12 cellular contexts compared by ENCODE assay signal in genomic region chr13:26867451-26868067, GRCh38.
DNase-seq lines count a peak whose midpoint lies in the region; ATAC-seq and TF ChIP-seq lines count a peak whose summit lies in the region.
"Had no signal": no experiment of that assay in that cellular context is flagged by ENCODE, and none has a peak within 500 bp of the region (broad histone marks: within the 10 kb centered on the region; RNA-seq: fewer than 3 reads in every experiment).

No MANE protein-coding gene starts in this region.

- H3K36me3 ChIP-seq in hepatocyte (replicated peaks; ENCODE audit: insufficient read depth, low read depth) (no peaks in the 10 kb centered on the region), sigmoid colon (no peaks in the 10 kb centered on the region)

- no peak for TF ChIP-seq POLR2A in sigmoid colon (IDR thresholded peaks at IDR 0.05)

- DNase-seq in AG20443 (ENCODE audit: low spot score) (peak; percentile 64), HEK293T (ENCODE audit: extremely low spot score) (peak; percentile 49), WTC11 (ENCODE audit: low spot score) (peak; percentile 36), hepatocyte (ENCODE audit: low spot score) (peak; percentile 53), sigmoid colon (no peak), NK-92 (lab: John Stamatoyannopoulos, UW; ENCODE audit: unreplicated experiment) (no peak)
- DNase-seq: GF-D8 had no signal

- CTCF ChIA-PET in HEK293T (lab: Yijun Ruan, JAX), result no interaction called here
- CTCF ChIA-PET in WTC11 (lab: Charles Lee), result no interaction called here

- no peaks in the 10 kb centered on the region for H3K9me2 ChIP-seq in hepatocyte (replicated peaks; ENCODE audit: insufficient read depth)

- no peak for ATAC-seq in WTC11
- no peak for ATAC-seq in stimulated activated memory B cell treated with anti-CD40 and anti-IgM and Interleukin-4, amounts not matched to agents 10 μg/mL and 1 μg/mL and 100 μg/mL, for 72 hours
- no peak for ATAC-seq in HG03565 (IDR thresholded peaks at IDR 0.05; ENCODE audit: unreplicated experiment)

- whole genome bisulfite sequencing in hepatocyte (ENCODE audit: low lambda C conversion rate, missing lambda C conversion rate), result 30% methylated on average over 5 of the region's 5 CpGs
- 9 to 13% methylated on average over 5 of the region's 5 CpGs for WGBS in sigmoid colon, 2 donors

- peaks cover 7% of the 10 kb centered on the region for H3K4me1 Mint-ChIP-seq in WTC11
- H3K4me1 Mint-ChIP-seq in stimulated activated memory B cell treated with anti-CD40 and anti-IgM and Interleukin-4, amounts not matched to agents 10 μg/mL and 1 μg/mL and 100 μg/mL, for 72 hours, result no peaks in the 10 kb centered on the region

- no peak for TF ChIP-seq CTCF in WTC11 (IDR thresholded peaks at IDR 0.05)
- no peak for TF ChIP-seq CTCF in hepatocyte (IDR thresholded peaks at IDR 0.05; ENCODE audit: poor library complexity)
- TF ChIP-seq CTCF in sigmoid colon (IDR thresholded peaks at IDR 0.05), result no peak

- TF ChIP-seq EP300 in sigmoid colon (IDR thresholded peaks at IDR 0.05), result no peak

- no peaks in the 10 kb centered on the region for H3K79me2 ChIP-seq in hepatocyte
- H3K79me2 ChIP-seq: parathyroid adenoma had no signal

- peaks cover 35% of the 10 kb centered on the region for H3K27me3 ChIP-seq in hepatocyte
- H3K27me3 ChIP-seq in sigmoid colon, result peaks cover 0 to 23% (median 0%) of the 10 kb centered on the region in 3 donors

- no peak overlapping the region for H3K4me2 ChIP-seq in hepatocyte
- H3K4me2 ChIP-seq: KMS-11 had no signal

- H3K27me3 Mint-ChIP-seq in WTC11 (ENCODE audit: low read depth), result no peaks in the 10 kb centered on the region; the same call in 1 of the 2 replicates
- peaks cover 16% of the 10 kb centered on the region for H3K27me3 Mint-ChIP-seq in stimulated activated memory B cell treated with anti-CD40 and anti-IgM and Interleukin-4, amounts not matched to agents 10 μg/mL and 1 μg/mL and 100 μg/mL, for 72 hours

- H3K4me3 Mint-ChIP-seq in WTC11, result no peak overlapping the region
- no peak overlapping the region for H3K4me3 Mint-ChIP-seq in stimulated activated memory B cell treated with anti-CD40 and anti-IgM and Interleukin-4, amounts not matched to agents 10 μg/mL and 1 μg/mL and 100 μg/mL, for 72 hours
- H3K4me3 Mint-ChIP-seq: activated naive CD8-positive, alpha-beta T cell had no signal

- no peak overlapping the region for H3K27ac Mint-ChIP-seq in WTC11
- H3K27ac Mint-ChIP-seq in stimulated activated memory B cell treated with anti-CD40 and anti-IgM and Interleukin-4, amounts not matched to agents 10 μg/mL and 1 μg/mL and 100 μg/mL, for 72 hours, result no peak overlapping the region
- H3K27ac Mint-ChIP-seq: activated naive CD8-positive, alpha-beta T cell had no signal

- H3K36me3 Mint-ChIP-seq in WTC11, result no peaks in the 10 kb centered on the region
- H3K36me3 Mint-ChIP-seq in stimulated activated memory B cell treated with anti-CD40 and anti-IgM and Interleukin-4, amounts not matched to agents 10 μg/mL and 1 μg/mL and 100 μg/mL, for 72 hours, result no peaks in the 10 kb centered on the region
- H3K36me3 Mint-ChIP-seq: activated naive CD8-positive, alpha-beta T cell had no signal

- H3K4me1 ChIP-seq in hepatocyte (ENCODE audit: insufficient read depth), result no peaks in the 10 kb centered on the region
- no peaks in the 10 kb centered on the region for H3K4me1 ChIP-seq in sigmoid colon
- H3K4me1 ChIP-seq: parathyroid adenoma had no signal

- no peaks in the 10 kb centered on the region for H3K9me3 ChIP-seq in hepatocyte (ENCODE audit: low read depth)
- no peaks in the 10 kb centered on the region for H3K9me3 ChIP-seq in sigmoid colon

- no peak overlapping the region for H3K27ac ChIP-seq in hepatocyte
- H3K27ac ChIP-seq in sigmoid colon, result no peak overlapping the region
- H3K27ac ChIP-seq: KMS-11, parathyroid adenoma had no signal

- intact Hi-C loops in sigmoid colon (cut with DNase I), result no loop called here

- no peaks in the 10 kb centered on the region for H3K9me3 Mint-ChIP-seq in WTC11
- H3K9me3 Mint-ChIP-seq in stimulated activated memory B cell treated with anti-CD40 and anti-IgM and Interleukin-4, amounts not matched to agents 10 μg/mL and 1 μg/mL and 100 μg/mL, for 72 hours, result no peaks in the 10 kb centered on the region

- no peak overlapping the region for H2AFZ ChIP-seq in hepatocyte
- H2AFZ ChIP-seq: parathyroid adenoma had no signal

- H3K4me3 ChIP-seq in hepatocyte (no peak overlapping the region), sigmoid colon (no peak overlapping the region)

- POLR2A ChIA-PET in HEK293T (lab: Yijun Ruan, JAX), result no interaction called here
- POLR2A ChIA-PET in WTC11 (lab: Charles Lee), result no interaction called here

- H4K20me1 ChIP-seq in hepatocyte (ENCODE audit: insufficient read depth, poor library complexity, severe bottlenecking), result no peaks in the 10 kb centered on the region

TF ChIP-seq in HEK293T, 16 proteins besides CTCF, POLR2A, EP300 and RAD21:
- TF ChIP-seq LEF1 (IDR thresholded peaks at IDR 0.05; ENCODE audit: borderline replicate concordance), result no peak
- no peak for TF ChIP-seq ELF4 (IDR thresholded peaks at IDR 0.05)
- TF ChIP-seq ZNF384 (IDR thresholded peaks at IDR 0.05), result no peak
- TF ChIP-seq ARNT (IDR thresholded peaks at IDR 0.05), result no peak
- TF ChIP-seq HDGF (IDR thresholded peaks at IDR 0.05; ENCODE audit: borderline replicate concordance), result no peak
- no peak for TF ChIP-seq BHLHE40 (IDR thresholded peaks at IDR 0.05; ENCODE audit: borderline replicate concordance)
- TF ChIP-seq FOXK2 (IDR thresholded peaks at IDR 0.05), result no peak
- TF ChIP-seq SUZ12 (IDR thresholded peaks at IDR 0.05), result no peak
- no peak for TF ChIP-seq TARDBP (IDR thresholded peaks at IDR 0.05)
- TF ChIP-seq FOXA1 (IDR thresholded peaks at IDR 0.05), result no peak
- no peak for TF ChIP-seq L3MBTL2 (conservative IDR thresholded peaks at IDR 0.05)
- no peak for TF ChIP-seq PKNOX1 (IDR thresholded peaks at IDR 0.05)
- no peak for TF ChIP-seq NFRKB (IDR thresholded peaks at IDR 0.05)
- TF ChIP-seq CTBP1 (IDR thresholded peaks at IDR 0.05; ENCODE audit: borderline replicate concordance), result no peak
- TF ChIP-seq SP1 (IDR thresholded peaks at IDR 0.05), result no peak
- no peak for TF ChIP-seq FOXM1 (IDR thresholded peaks at IDR 0.05; ENCODE audit: borderline replicate concordance)
TF ChIP-seq in HEK293T: peak in this region for 0.

TF ChIP-seq in WTC11, 78 proteins besides CTCF, POLR2A, EP300 and RAD21:
- no peak for TF ChIP-seq SP1 (CRISPR knock-in tag; conservative IDR thresholded peaks at IDR 0.05)
- TF ChIP-seq ZMAT4 (CRISPR knock-in tag; IDR thresholded peaks at IDR 0.05), result no peak
- TF ChIP-seq ZNF425 (CRISPR knock-in tag; conservative IDR thresholded peaks at IDR 0.05), result no peak

Comparison
In these comparisons a context has a peak if more than half of its experiments do, and no peak if none do; other contexts are left out.
1. DNase-seq: peak in AG20443 (single experiment), HEK293T (single experiment), WTC11 (single experiment) and hepatocyte (single experiment); none in sigmoid colon (single experiment) and NK-92 (single experiment).